18 cellular contexts compared by ENCODE assay signal in genomic region chr1:32808580-32808979, GRCh38. TPM values are rescaled to one million over a fixed set of nuclear protein-coding genes. Genes with fewer than 3 reads are reported as not detected.
DNase-seq lines count a peak whose midpoint lies in the region; ATAC-seq and TF ChIP-seq lines count a peak whose summit lies in the region.
"Had no signal": no experiment of that assay in that cellular context is flagged by ENCODE, and none has a peak within 500 bp of the region (broad histone marks: within the 10 kb centered on the region; RNA-seq: fewer than 3 reads in every experiment).

No MANE protein-coding gene starts in this region.

- no peaks in the 10 kb centered on the region for H3K27me3 ChIP-seq in colonic mucosa
- H3K27me3 ChIP-seq: BE2C had no signal

- peaks cover 45% of the 10 kb centered on the region for H3K4me1 Mint-ChIP-seq in activated naive CD4-positive, alpha-beta T cell treated with anti-CD3 and anti-CD28 coated beads, Interleukin-2, amount 50 U/mL, for 24 hours
- peaks cover 30% of the 10 kb centered on the region for H3K4me1 Mint-ChIP-seq in central memory CD8-positive, alpha-beta T cell
- peaks cover 7% of the 10 kb centered on the region for H3K4me1 Mint-ChIP-seq in memory B cell
- H3K4me1 Mint-ChIP-seq in stimulated activated naive B cell treated with anti-CD40 and anti-IgM and Interleukin-4, amounts not matched to agents 10 μg/mL and 1 μg/mL and 100 μg/mL, for 72 hours: peaks cover 12 to 24% of the 10 kb centered on the region in 2 donors

- H3K36me3 Mint-ChIP-seq in activated naive CD4-positive, alpha-beta T cell treated with anti-CD3 and anti-CD28 coated beads, Interleukin-2, amount 50 U/mL, for 24 hours: peaks cover 29% of the 10 kb centered on the region
- H3K36me3 Mint-ChIP-seq in central memory CD8-positive, alpha-beta T cell (ENCODE audit: insufficient read depth): peaks cover 31% of the 10 kb centered on the region
- peaks cover 28% of the 10 kb centered on the region for H3K36me3 Mint-ChIP-seq in memory B cell
- peaks cover 43 to 73% of the 10 kb centered on the region in 2 donors for H3K36me3 Mint-ChIP-seq in stimulated activated naive B cell treated with anti-CD40 and anti-IgM and Interleukin-4, amounts not matched to agents 10 μg/mL and 1 μg/mL and 100 μg/mL, for 72 hours

- no peaks in the 10 kb centered on the region for H3K27me3 Mint-ChIP-seq in activated naive CD4-positive, alpha-beta T cell treated with anti-CD3 and anti-CD28 coated beads, Interleukin-2, amount 50 U/mL, for 24 hours
- H3K27me3 Mint-ChIP-seq in central memory CD8-positive, alpha-beta T cell: no peaks in the 10 kb centered on the region
- H3K27me3 Mint-ChIP-seq in memory B cell: no peaks in the 10 kb centered on the region
- no peaks in the 10 kb centered on the region for H3K27me3 Mint-ChIP-seq in stimulated activated naive B cell treated with anti-CD40 and anti-IgM and Interleukin-4, amounts not matched to agents 10 μg/mL and 1 μg/mL and 100 μg/mL, for 72 hours
- H3K27me3 Mint-ChIP-seq: CD4-positive, CD25-positive, alpha-beta regulatory T cell; CD8-positive, alpha-beta memory T cell had no signal

- no peak overlapping the region for H3K4me3 Mint-ChIP-seq in activated naive CD4-positive, alpha-beta T cell treated with anti-CD3 and anti-CD28 coated beads, Interleukin-2, amount 50 U/mL, for 24 hours
- H3K4me3 Mint-ChIP-seq in central memory CD8-positive, alpha-beta T cell: no peak overlapping the region
- no peak overlapping the region for H3K4me3 Mint-ChIP-seq in memory B cell
- no peak overlapping the region for H3K4me3 Mint-ChIP-seq in stimulated activated naive B cell treated with anti-CD40 and anti-IgM and Interleukin-4, amounts not matched to agents 10 μg/mL and 1 μg/mL and 100 μg/mL, for 72 hours

- peak overlapping the region; percentile 55 for H3K27ac Mint-ChIP-seq in activated naive CD4-positive, alpha-beta T cell treated with anti-CD3 and anti-CD28 coated beads, Interleukin-2, amount 50 U/mL, for 24 hours
- H3K27ac Mint-ChIP-seq in central memory CD8-positive, alpha-beta T cell (ENCODE audit: low read depth): peak overlapping the region; percentile 39
- peak overlapping the region; percentile 51 for H3K27ac Mint-ChIP-seq in memory B cell
- no peak overlapping the region for H3K27ac Mint-ChIP-seq in stimulated activated naive B cell treated with anti-CD40 and anti-IgM and Interleukin-4, amounts not matched to agents 10 μg/mL and 1 μg/mL and 100 μg/mL, for 72 hours

- no peaks in the 10 kb centered on the region for H3K4me1 ChIP-seq in colonic mucosa
- H3K4me1 ChIP-seq: BE2C had no signal

- H3K9me3 Mint-ChIP-seq in activated naive CD4-positive, alpha-beta T cell treated with anti-CD3 and anti-CD28 coated beads, Interleukin-2, amount 50 U/mL, for 24 hours: no peaks in the 10 kb centered on the region
- H3K9me3 Mint-ChIP-seq in central memory CD8-positive, alpha-beta T cell: no peaks in the 10 kb centered on the region
- H3K9me3 Mint-ChIP-seq in memory B cell: no peaks in the 10 kb centered on the region
- no peaks in the 10 kb centered on the region for H3K9me3 Mint-ChIP-seq in stimulated activated naive B cell treated with anti-CD40 and anti-IgM and Interleukin-4, amounts not matched to agents 10 μg/mL and 1 μg/mL and 100 μg/mL, for 72 hours
- H3K9me3 Mint-ChIP-seq: CD8-positive, alpha-beta memory T cell had no signal

- no peak overlapping the region for H3K9ac ChIP-seq in colonic mucosa (ENCODE audit: low read depth in 2 of 2, low read length in 2 of 2)
- H3K9ac ChIP-seq: GM23248 had no signal

- H3K9me3 ChIP-seq in colonic mucosa: no peaks in the 10 kb centered on the region
- H3K9me3 ChIP-seq: BE2C, Caco-2, HAP-1 had no signal

- H3K4me3 ChIP-seq in colonic mucosa: no peak overlapping the region
- H3K4me3 ChIP-seq: GM23248, HAP-1 had no signal

- ATAC-seq in central memory CD8-positive, alpha-beta T cell (replicated peaks; ENCODE audit: extremely low read depth, poor library complexity, severe bottlenecking): no peak
- ATAC-seq in memory B cell (ENCODE audit: low read depth): no peak
- peak; percentile 51 to 67 for ATAC-seq in stimulated activated naive B cell treated with anti-CD40 and anti-IgM and Interleukin-4, amounts not matched to agents 10 μg/mL and 1 μg/mL and 100 μg/mL, for 72 hours (replicated peaks)

- intact Hi-C loops in colonic mucosa (cut with DNase I): no loop called here

- no peak for DNase-seq in activated naive CD4-positive, alpha-beta T cell (lab: John Stamatoyannopoulos, UW)
- DNase-seq in central memory CD8-positive, alpha-beta T cell (ENCODE audit: low spot score in 2 of 2): no peak
- DNase-seq in memory B cell (ENCODE audit: low spot score in 2 of 2) (no peak), DMS 273 (lab: John Stamatoyannopoulos, UW; ENCODE audit: unreplicated experiment) (no peak), colonic mucosa (no peak)
- no peak for DNase-seq in stimulated activated naive B cell treated with anti-CD40 and anti-IgM and Interleukin-4, amounts not matched to agents 10 μg/mL and 1 μg/mL and 100 μg/mL, for 72 hours
- DNase-seq: ACHN; BE2C; C1 segment of cervical spinal cord; Caco-2; CD4-positive, CD25-positive, alpha-beta regulatory T cell; CD8-positive, alpha-beta memory T cell; DMS153; DMS79; GDM1; GM23248 had no signal

- no peak for TF ChIP-seq CTCF in colonic mucosa (IDR thresholded peaks at IDR 0.05)

- no peak overlapping the region for H3K27ac ChIP-seq in colonic mucosa
- H3K27ac ChIP-seq: GM23248 had no signal

- peaks cover 13% of the 10 kb centered on the region for H3K36me3 ChIP-seq in colonic mucosa

RNA-seq across cellular contexts. Expression of gene YARS1, which starts 8.6 kb away (rescaled TPM):
- total RNA-seq in colonic mucosa: 100 to 1,000 TPM in 1 of 2 donors, 10 to 100 TPM in 1; 60.2 to 116 TPM

RNA-seq across cellular contexts. Expression of gene S100PBP, which starts 8.9 kb away (rescaled TPM):
- 10 to 100 TPM; 19.0 to 24.9 TPM for total RNA-seq in colonic mucosa

Comparison
In these comparisons a context has a peak if more than half of its experiments do, and no peak if none do; other contexts are left out.
1. ATAC-seq: peak in stimulated activated naive B cell treated with anti-CD40 and anti-IgM and Interleukin-4, amounts not matched to agents 10 μg/mL and 1 μg/mL and 100 μg/mL, for 72 hours (2 of 2); none in central memory CD8-positive, alpha-beta T cell (single experiment) and memory B cell (single experiment).